16 cellular contexts compared by ENCODE assay signal in the genomic region with DNA sequence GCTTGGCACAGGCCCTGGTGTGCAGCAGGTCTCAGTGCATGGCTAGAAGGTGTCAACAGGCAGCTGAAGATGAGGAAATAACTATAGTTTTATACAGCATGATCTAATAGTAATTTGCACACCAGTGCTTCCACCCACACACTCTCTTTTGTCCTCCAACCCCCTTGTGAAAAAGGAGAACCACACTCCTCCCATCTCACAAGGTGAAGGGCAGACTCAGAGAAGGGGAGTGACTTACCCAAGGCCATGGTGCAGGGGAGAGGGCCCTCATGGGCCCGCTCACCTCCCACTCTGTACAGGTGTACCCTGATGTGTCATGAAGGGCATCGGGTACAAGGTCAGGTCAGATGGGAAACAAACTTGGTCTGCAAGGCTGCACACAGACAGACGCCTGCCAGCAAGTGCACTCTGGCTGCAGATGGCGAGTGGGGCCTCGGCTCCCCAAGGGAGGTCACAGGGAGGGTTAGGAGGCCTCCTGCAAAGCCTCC.
"Had no signal": no experiment of that assay in that cellular context is flagged by ENCODE, and none has a peak within 500 bp of the region (broad histone marks: within the 10 kb centered on the region; RNA-seq: fewer than 3 reads in every experiment).

No MANE protein-coding gene starts in this region.

- DNase-seq: activated effector memory CD4-positive, alpha-beta T cell treated with anti-CD3 and anti-CD28 coated beads, Interleukin-2, amount 50 U/mL, for 16 hours; activated T-cell treated with anti-CD3 and anti-CD28 coated beads, Interleukin-2, amount 50 U/mL, for 24 hours; amygdala; effector memory CD8-positive, alpha-beta T cell; hippocampal formation; naive thymus-derived CD8-positive, alpha-beta T cell; occipital lobe; SW 1271; thyroid gland had no signal

- H3K9me3 ChIP-seq: gastroesophageal sphincter, thyroid gland, vagina had no signal

- H3K27ac ChIP-seq: gastroesophageal sphincter, thyroid gland, vagina had no signal

- H3K27me3 ChIP-seq: gastroesophageal sphincter, thyroid gland, vagina had no signal

- H3K4me1 ChIP-seq: thyroid gland had no signal

- H3K4me3 Mint-ChIP-seq: activated naive CD8-positive, alpha-beta T cell; activated T-cell treated with anti-CD3 and anti-CD28 coated beads, Interleukin-2, amount 50 U/mL, for 24 hours; brain; central memory CD8-positive, alpha-beta T cell; dendritic cell treated with granulocyte-macrophage colony-stimulating factor and Interleukin-4, amounts not matched to agents 40 ng/mL and 50 ng/mL, for 4 days; effector memory CD8-positive, alpha-beta T cell; naive thymus-derived CD8-positive, alpha-beta T cell; T-helper 2 cell treated with Interferon-gamma antibody and Interleukin-4, amounts not matched to agents 5 μg/mL and 100 μg/mL, for 36 hours had no signal

- H3K27me3 Mint-ChIP-seq: activated naive CD8-positive, alpha-beta T cell; activated T-cell treated with anti-CD3 and anti-CD28 coated beads, Interleukin-2, amount 50 U/mL, for 24 hours; brain; central memory CD8-positive, alpha-beta T cell; dendritic cell treated with granulocyte-macrophage colony-stimulating factor and Interleukin-4, amounts not matched to agents 40 ng/mL and 50 ng/mL, for 4 days; effector memory CD8-positive, alpha-beta T cell; naive thymus-derived CD8-positive, alpha-beta T cell had no signal

- H3K27ac Mint-ChIP-seq: activated naive CD8-positive, alpha-beta T cell; activated T-cell treated with anti-CD3 and anti-CD28 coated beads, Interleukin-2, amount 50 U/mL, for 24 hours; dendritic cell treated with granulocyte-macrophage colony-stimulating factor and Interleukin-4, amounts not matched to agents 40 ng/mL and 50 ng/mL, for 4 days; effector memory CD8-positive, alpha-beta T cell; T-helper 2 cell treated with Interferon-gamma antibody and Interleukin-4, amounts not matched to agents 5 μg/mL and 100 μg/mL, for 36 hours had no signal

- H3K4me3 ChIP-seq: gastroesophageal sphincter, thyroid gland, vagina had no signal

- H3K9me3 Mint-ChIP-seq: activated T-cell treated with anti-CD3 and anti-CD28 coated beads, Interleukin-2, amount 50 U/mL, for 24 hours; brain; central memory CD8-positive, alpha-beta T cell; dendritic cell treated with granulocyte-macrophage colony-stimulating factor and Interleukin-4, amounts not matched to agents 40 ng/mL and 50 ng/mL, for 4 days; effector memory CD8-positive, alpha-beta T cell; naive thymus-derived CD8-positive, alpha-beta T cell; T-helper 2 cell treated with Interferon-gamma antibody and Interleukin-4, amounts not matched to agents 5 μg/mL and 100 μg/mL, for 36 hours had no signal
